7 cellular contexts compared by ENCODE assay signal in the genomic region with DNA sequence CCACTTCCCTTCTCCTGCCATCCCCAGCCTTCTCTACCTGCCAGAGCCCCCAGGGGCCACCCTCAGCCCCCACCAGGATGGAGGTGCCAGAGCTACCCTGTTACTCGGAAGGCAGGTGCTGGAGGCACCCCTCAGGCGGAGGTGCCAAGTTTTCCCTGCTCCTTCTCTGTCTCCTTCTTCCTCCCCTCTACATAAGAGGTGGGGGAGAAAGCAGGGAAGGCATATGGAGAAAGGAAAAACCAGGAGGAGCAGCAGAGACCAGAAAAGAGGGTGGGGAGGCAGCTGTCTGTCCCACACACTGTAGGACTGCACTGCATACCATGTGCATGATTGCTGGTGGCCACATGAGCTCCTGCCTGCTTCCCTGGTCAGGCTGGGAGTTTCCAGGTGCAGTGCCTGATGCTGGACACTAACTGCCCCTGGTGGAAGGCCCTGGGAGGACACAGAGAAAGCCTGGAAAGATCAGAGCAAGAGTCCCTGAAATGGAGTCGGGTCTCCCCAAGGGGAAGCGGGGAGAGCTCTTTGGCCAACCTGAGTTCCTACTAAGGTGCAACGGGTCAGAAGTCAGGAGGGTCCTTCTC. TPM values are rescaled to one million over a fixed set of nuclear protein-coding genes. Genes with fewer than 3 reads are reported as not detected.
A peak's percentile ranks its signal among the peaks of the same experiment; 100 is the strongest.
DNase-seq lines count a peak whose midpoint lies in the region; ATAC-seq and TF ChIP-seq lines count a peak whose summit lies in the region.
"Not testable (repeated sequence)": the region's sequence is repeated elsewhere in the genome, so short reads cannot be mapped to it uniquely, and the experiment has no call there.

No MANE protein-coding gene starts in this region.

- DNase-seq in BJ (ENCODE audit: low read depth); mucosa of descending colon: not testable (repeated sequence)
- peak; percentile 45 for DNase-seq in H7
- DNase-seq in NCI-H82 (lab: John Stamatoyannopoulos, UW), result peak; percentile 12
- DNase-seq in WERI-Rb-1, result peak; percentile 66
- peak; percentile 77 for DNase-seq in choroid plexus epithelial cell (ENCODE audit: low read depth)
- peak; percentile 58 for DNase-seq in glutamatergic neuron

- H3K27me3 Mint-ChIP-seq in glutamatergic neuron (ENCODE audit: unreplicated experiment), result not testable (repeated sequence)

- H3K4me3 ChIP-seq in BJ (ENCODE audit: low read depth, low read length); H7 (ENCODE audit: insufficient read depth, low read depth, low read length); WERI-Rb-1 (ENCODE audit: low read depth, low read length); choroid plexus epithelial cell (ENCODE audit: low read depth, low read length); mucosa of descending colon: not testable (repeated sequence)

- H3K27me3 ChIP-seq in BJ (ENCODE audit: control insufficient read depth, insufficient read depth, low read length); WERI-Rb-1 (ENCODE audit: insufficient read depth, low read depth, severe bottlenecking): not testable (repeated sequence)
- H3K27me3 ChIP-seq in H7 (ENCODE audit: control insufficient read depth, insufficient read depth, low read length), result peaks cover 21% of the 10 kb centered on the region

- H3K4me1 Mint-ChIP-seq in glutamatergic neuron (ENCODE audit: low read depth, unreplicated experiment), result not testable (repeated sequence)

- not testable (repeated sequence) for H3K27ac Mint-ChIP-seq in glutamatergic neuron (ENCODE audit: unreplicated experiment)

- not testable (repeated sequence) for H3K9me3 Mint-ChIP-seq in glutamatergic neuron (ENCODE audit: unreplicated experiment)

- not testable (repeated sequence) for H3K27ac ChIP-seq in WERI-Rb-1

- not testable (repeated sequence) for H3K36me3 ChIP-seq in BJ (ENCODE audit: control insufficient read depth, insufficient read depth, low read length); H7 (replicated peaks; ENCODE audit: control insufficient read depth, insufficient read depth, low read length); WERI-Rb-1; mucosa of descending colon (ENCODE audit: low read depth)

- TF ChIP-seq CTCF in BJ (IDR thresholded peaks at IDR 0.05; ENCODE audit: insufficient read depth, low read depth, low read length) (peak; percentile 57), WERI-Rb-1 (IDR thresholded peaks at IDR 0.05; ENCODE audit: low read depth, low read length) (peak; percentile 47), choroid plexus epithelial cell (conservative IDR thresholded peaks at IDR 0.05; ENCODE audit: low read depth, low read length) (peak; percentile 68), glutamatergic neuron (IDR thresholded peaks at IDR 0.05; ENCODE audit: partially characterized antibody, unreplicated experiment) (peak; percentile 55)
- not testable (repeated sequence) for TF ChIP-seq CTCF in mucosa of descending colon (IDR thresholded peaks at IDR 0.05)

- H3K4me3 Mint-ChIP-seq in glutamatergic neuron (ENCODE audit: unreplicated experiment), result peak overlapping the region; percentile 49

- H3K4me1 ChIP-seq in mucosa of descending colon (ENCODE audit: low read depth), result not testable (repeated sequence)

- POLR2A ChIA-PET in BJ (lab: Charles Lee), result not testable (repeated sequence)

- ATAC-seq in mucosa of descending colon, result peak; percentile 8

- intact Hi-C loops in mucosa of descending colon (cut with DNase I, micrococcal nuclease), result loop anchor here in 1 of 2 donors (10.0 kb wide), 2 partner anchors 106 to 646 kb away; no protein-coding TSS in a partner anchor

- H3K36me3 Mint-ChIP-seq in glutamatergic neuron (ENCODE audit: unreplicated experiment), result not testable (repeated sequence)

- not testable (repeated sequence) for H3K9me3 ChIP-seq in WERI-Rb-1 (ENCODE audit: severe bottlenecking); mucosa of descending colon

- CTCF ChIA-PET in BJ (lab: Yijun Ruan, JAX), result interaction anchor here (0.6 to 11.3 kb wide), 42 partner anchors 9 to 651 kb away, joined by 3 to 375 read pairs (median 9); a partner anchor contains a TSS

RNA-seq across cellular contexts. Expression of a gene that starts 23.8 kb away (rescaled TPM):
- 102 and 120 TPM in 2 replicates for polyA plus RNA-seq in BJ (2011; rRNA removed)
- 40.0 and 59.7 TPM in 2 replicates for polyA minus RNA-seq in BJ (2011; rRNA and poly(A)+ RNA removed)
- 63.6 and 81.3 TPM in 2 replicates for total RNA-seq in H7 (2014; rRNA removed; shearing (Covaris generic))
- 45.9 TPM for total RNA-seq in glutamatergic neuron (ENCODE audit: unreplicated experiment)
- total RNA-seq in mucosa of descending colon, result 100 to 1,000 TPM in 1 of 3 donors, 10 to 100 TPM in 2; 69.3 to 104 (median 85.5) TPM
